Comparison of ENCODE assay signal across 13 cellular contexts in the genomic region with DNA sequence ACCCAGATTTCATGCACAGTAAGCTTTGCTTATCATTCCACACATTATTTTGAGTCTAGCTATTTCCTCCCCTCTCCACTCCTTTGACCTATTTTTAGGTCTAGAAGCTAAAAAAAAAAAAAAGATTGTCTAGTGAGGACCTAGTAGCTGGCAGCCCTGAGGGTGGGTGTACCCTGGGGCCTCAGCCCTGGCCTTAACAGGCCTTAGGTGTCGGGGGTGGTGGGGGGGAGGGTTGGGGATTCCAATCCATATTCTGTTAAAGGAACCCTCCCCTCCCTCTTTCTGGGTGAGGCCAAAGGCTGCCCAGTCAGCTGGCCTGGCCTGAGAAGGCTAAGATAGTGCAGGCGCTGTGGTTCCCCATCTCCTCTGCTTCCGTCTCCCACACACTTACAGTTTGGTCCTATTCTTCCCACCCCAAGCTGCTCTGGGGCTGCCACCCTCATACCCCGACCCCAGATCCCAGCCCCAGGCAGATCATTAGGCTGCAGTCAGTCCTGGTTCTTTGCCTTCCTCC.
DNase-seq lines count a peak whose midpoint lies in the region; ATAC-seq and TF ChIP-seq lines count a peak whose summit lies in the region.
"Had no signal": no experiment of that assay in that cellular context is flagged by ENCODE, and none has a peak within 500 bp of the region (broad histone marks: within the 10 kb centered on the region; RNA-seq: fewer than 3 reads in every experiment).

No MANE protein-coding gene starts in this region.

- peak overlapping the region; percentile 91 for H2BK5ac ChIP-seq in IMR-90 (ENCODE audit: low read depth, low read length, poor library complexity, severe bottlenecking)

- H3K23ac ChIP-seq in IMR-90 (ENCODE audit: low read depth, low read length), result peak overlapping the region; percentile 91

- H4K8ac ChIP-seq in IMR-90 (ENCODE audit: low read depth in 2 of 2, low read length in 2 of 2), result peak overlapping the region; percentile 80 to 96; a peak in 3 of 4 replicates

- intact Hi-C loops in IMR-90 (cut with micrococcal nuclease), result no loop called here
- intact Hi-C loops in left lung (cut with DNase I), result no loop called here
- intact Hi-C loops in aorta (cut with DNase I), result loop anchor here in 1 of 2 donors (2.0 kb wide), 2 partner anchors 28 to 64 kb away; no protein-coding TSS in a partner anchor

- H3K4me3 ChIP-seq in IMR-90 (ENCODE audit: insufficient read depth, low read depth, low read length) (no peak overlapping the region), choroid plexus epithelial cell (ENCODE audit: low read depth, low read length) (no peak overlapping the region), left lung (no peak overlapping the region), aorta (ENCODE audit: low read length in 2 of 2) (no peak overlapping the region)

- H3K56ac ChIP-seq in IMR-90 (ENCODE audit: extremely low read depth, insufficient read depth, low read length), result peak overlapping the region; percentile 48; the same call in 1 of the 2 replicates

- H3K27ac ChIP-seq in IMR-90 (ENCODE audit: insufficient read depth, low read length) (peak overlapping the region; percentile 78), left lung (no peak overlapping the region), aorta (ENCODE audit: low read depth in 1 of 2, low read length in 2 of 2) (peak overlapping the region; percentile 54 to 96)
- H3K27ac ChIP-seq: foreskin keratinocyte had no signal

- peak overlapping the region; percentile 98 for H3K14ac ChIP-seq in IMR-90 (replicated peaks; ENCODE audit: low read depth, low read length)

- H2BK20ac ChIP-seq in IMR-90 (ENCODE audit: low read depth, low read length), result peak overlapping the region; percentile 95

- POLR2A ChIA-PET in IMR-90 (lab: Charles Lee; ENCODE audit: unreplicated experiment), result interaction anchor here (0.9 kb wide), 1 partner anchor 216 kb away, joined by 4 read pairs; no protein-coding TSS in a partner anchor

- peak overlapping the region; percentile 98 for H3K18ac ChIP-seq in IMR-90 (ENCODE audit: low read depth, low read length)

- peak overlapping the region; percentile 97 for H2BK120ac ChIP-seq in IMR-90 (ENCODE audit: low read depth, low read length)

- H3K27me3 ChIP-seq in IMR-90 (ENCODE audit: control insufficient read depth, insufficient read depth, low read length), result no peaks in the 10 kb centered on the region
- H3K27me3 ChIP-seq in left lung, result no peaks in the 10 kb centered on the region
- H3K27me3 ChIP-seq in aorta (ENCODE audit: control insufficient read depth in 1 of 2, insufficient read depth in 2 of 2, low read length in 1 of 2), result no peaks in the 10 kb centered on the region
- H3K27me3 ChIP-seq: foreskin keratinocyte had no signal

- no peaks in the 10 kb centered on the region for H4K20me1 ChIP-seq in IMR-90 (ENCODE audit: insufficient read depth, low read length)

- BruUV-seq in IMR-90 (replicated peaks; lab: Mats Ljungman, UMichigan), result no TSS peak

- peak overlapping the region; percentile 38; the same call in 1 of the 2 replicates for H3K9ac ChIP-seq in IMR-90 (ENCODE audit: low read depth, low read length)

- DNase-seq in IMR-90 (peak; percentile 68), choroid plexus epithelial cell (ENCODE audit: low read depth) (peak; percentile 59), left lung (no peak), aorta (peak; percentile 58 to 82)
- DNase-seq in activated T-cell treated with anti-CD3 and anti-CD28 coated beads, Interleukin-2, amount 50 U/mL, for 1 hour, result no peak
- DNase-seq: activated CD4-positive, alpha-beta T cell treated with anti-CD3 and anti-CD28 coated beads for 4 hours; CD8-positive, alpha-beta memory T cell; foreskin keratinocyte; GDM1; NCI-H1105; NCI-H345 had no signal

- peak overlapping the region; percentile 81 for H2AFZ ChIP-seq in IMR-90 (replicated peaks; ENCODE audit: low read length, poor library complexity)

- in situ Hi-C loops in IMR-90 (cut with MboI; ENCODE audit: low sequenced_read_pairs), result no loop called here

- H2BK15ac ChIP-seq in IMR-90 (ENCODE audit: low read depth, low read length), result peak overlapping the region; percentile 97; the same call in 2 of the 3 replicates

- H3K79me1 ChIP-seq in IMR-90 (ENCODE audit: low read depth in 1 of 2, low read length in 2 of 2), result no peaks in the 10 kb centered on the region

- peak overlapping the region; percentile 92 for H2AK5ac ChIP-seq in IMR-90 (ENCODE audit: low read depth, low read length)

- H4K5ac ChIP-seq in IMR-90 (ENCODE audit: low read depth, low read length), result peak overlapping the region; percentile 96

- TF ChIP-seq CTCF in IMR-90 (conservative IDR thresholded peaks at IDR 0.05; ENCODE audit: low read depth, low read length) (no peak), choroid plexus epithelial cell (conservative IDR thresholded peaks at IDR 0.05; ENCODE audit: low read depth, low read length) (no peak), left lung (IDR thresholded peaks at IDR 0.05) (no peak)

- WGBS in IMR-90 (ENCODE audit: extremely low coverage in 2 of 2, insufficient read length in 1 of 2), 2 experiments, result 76% methylated on average over 3 of the region's 4 CpGs; no CpG with 5 or more reads in 1 of the 2 experiments
- 14 to 21% methylated on average over 4 of the region's 4 CpGs for WGBS in aorta, 2 donors

- peak overlapping the region; percentile 18; the same call in 1 of the 2 replicates for H3K4me2 ChIP-seq in IMR-90 (ENCODE audit: low read depth, low read length)

- H3K4ac ChIP-seq in IMR-90 (ENCODE audit: low read depth, low read length), result peak overlapping the region; percentile 93

- H3K4me1 ChIP-seq in IMR-90 (ENCODE audit: control insufficient read depth, insufficient read depth, low read length) (peaks cover 29% of the 10 kb centered on the region), left lung (peaks cover 9 to 15% of the 10 kb centered on the region in 2 donors), aorta (ENCODE audit: control insufficient read depth in 1 of 2, insufficient read depth in 2 of 2, low read length in 2 of 2) (peaks cover 0 to 2% of the 10 kb centered on the region in 2 donors)
- H3K4me1 ChIP-seq: foreskin keratinocyte had no signal

- TF ChIP-seq RAD21 in IMR-90 (IDR thresholded peaks at IDR 0.05; ENCODE audit: low read length), result no peak

- H3K9me3 ChIP-seq in IMR-90 (ENCODE audit: control insufficient read depth, insufficient read depth, low read length) (no peaks in the 10 kb centered on the region), left lung (no peaks in the 10 kb centered on the region), aorta (ENCODE audit: control insufficient read depth, low read length) (peaks cover 2% of the 10 kb centered on the region)

- CTCF ChIA-PET in IMR-90 (lab: Yijun Ruan, JAX), result interaction anchor here (0.7 to 1.2 kb wide), 2 partner anchors 16 to 77 kb away, joined by 3 read pairs; no protein-coding TSS in a partner anchor

- H2AK9ac ChIP-seq in IMR-90 (replicated peaks; ENCODE audit: low read depth, low read length, poor library complexity), result no peak overlapping the region

- H3K36me3 ChIP-seq in IMR-90 (ENCODE audit: control insufficient read depth, insufficient read depth, low read length), result no peaks in the 10 kb centered on the region
- no peaks in the 10 kb centered on the region for H3K36me3 ChIP-seq in left lung
- peaks cover 0 to 1% of the 10 kb centered on the region in 2 donors for H3K36me3 ChIP-seq in aorta (ENCODE audit: control insufficient read depth in 1 of 2, insufficient read depth in 2 of 2, low read length in 1 of 2)

- dilution Hi-C loops in IMR-90 (cut with HindIII; ENCODE audit: low sequenced_read_pairs, unreplicated experiment), result no loop called here

- H4K91ac ChIP-seq in IMR-90 (ENCODE audit: insufficient read depth, low read depth, low read length), result peak overlapping the region; percentile 95

- peaks cover 27% of the 10 kb centered on the region for H3K9me1 ChIP-seq in IMR-90 (ENCODE audit: insufficient read depth, low read length)

- no peak for TF ChIP-seq POLR2A in IMR-90 (IDR thresholded peaks at IDR 0.05; ENCODE audit: low read depth, low read length)

- ATAC-seq in IMR-90 (ENCODE audit: low read depth), result peak; percentile 75
- ATAC-seq in left lung, result peak; percentile 66
- ATAC-seq in aorta (ENCODE audit: low FRiP score), result peak; percentile 63
- ATAC-seq in GM18519 (IDR thresholded peaks at IDR 0.05; ENCODE audit: low FRiP score, unreplicated experiment), result no peak
- no peak for ATAC-seq in HG03520 (IDR thresholded peaks at IDR 0.05; ENCODE audit: unreplicated experiment)
- ATAC-seq: foreskin keratinocyte had no signal

TF ChIP-seq in IMR-90, 13 proteins besides CTCF, POLR2A, EP300 and RAD21:
- TF ChIP-seq USF2 (IDR thresholded peaks at IDR 0.05; ENCODE audit: low read depth, low read length) (no peak), BHLHE40 (IDR thresholded peaks at IDR 0.05; ENCODE audit: low read depth, low read length) (no peak), MAFK (IDR thresholded peaks at IDR 0.05; ENCODE audit: low read depth, low read length) (no peak), NFE2L2 (IDR thresholded peaks at IDR 0.05; ENCODE audit: low read depth, low read length) (no peak), RCOR1 (IDR thresholded peaks at IDR 0.05; ENCODE audit: insufficient replicate concordance, low read length) (no peak), MAZ (IDR thresholded peaks at IDR 0.05; ENCODE audit: borderline replicate concordance, low read depth, low read length) (0 out of 2 replicates have a peak, but pooled peaks have one; percentile 2), FOS (IDR thresholded peaks at IDR 0.05; ENCODE audit: low read depth, low read length) (no peak), CEBPB (IDR thresholded peaks at IDR 0.05; ENCODE audit: low read depth, low read length) (no peak), RFX5 (IDR thresholded peaks at IDR 0.05; ENCODE audit: low read depth, low read length) (no peak)

Comparison
In these comparisons a context has a peak if more than half of its experiments do, and no peak if none do; other contexts are left out.
1. ATAC-seq: peak in IMR-90 (single experiment), left lung (single experiment) and aorta (single experiment); none in GM18519 (single experiment) and HG03520 (single experiment).
2. DNase-seq: peak in IMR-90 (single experiment), choroid plexus epithelial cell (single experiment) and aorta (2 of 2); none in left lung (0 of 2) and activated T-cell treated with anti-CD3 and anti-CD28 coated beads, Interleukin-2, amount 50 U/mL, for 1 hour (single experiment).
3. H3K27ac ChIP-seq: peak in IMR-90 (single experiment) and aorta (2 of 2); none in left lung (0 of 2).